ENCODE assay signal across 1 cellular context in genomic region chr4:170388255-170388654, GRCh38.
TF ChIP-seq lines count a peak whose summit lies in the region.

No MANE protein-coding gene starts in this region.

TF ChIP-seq in WTC11, 78 proteins besides CTCF, POLR2A, EP300 and RAD21 (continued from another document):
- TF ChIP-seq CDX4 (CRISPR knock-in tag; IDR thresholded peaks at IDR 0.05; ENCODE audit: borderline replicate concordance), result no peak
- no peak for TF ChIP-seq SOX15 (CRISPR knock-in tag; IDR thresholded peaks at IDR 0.05)
- TF ChIP-seq USF2 (CRISPR knock-in tag; IDR thresholded peaks at IDR 0.05), result no peak
- TF ChIP-seq FOXP1 (CRISPR knock-in tag; IDR thresholded peaks at IDR 0.05; ENCODE audit: borderline replicate concordance), result no peak
- no peak for TF ChIP-seq ZNF219 (CRISPR knock-in tag; IDR thresholded peaks at IDR 0.05; ENCODE audit: borderline replicate concordance)
- no peak for TF ChIP-seq TEAD1 (CRISPR knock-in tag; IDR thresholded peaks at IDR 0.05)
- TF ChIP-seq RELA (CRISPR knock-in tag; IDR thresholded peaks at IDR 0.05; ENCODE audit: borderline replicate concordance), result no peak
- no peak for TF ChIP-seq E2F5 (CRISPR knock-in tag; IDR thresholded peaks at IDR 0.05)
- TF ChIP-seq NR3C1 (CRISPR knock-in tag; conservative IDR thresholded peaks at IDR 0.05; ENCODE audit: low read depth), result no peak
- TF ChIP-seq FOXK1 (CRISPR knock-in tag; IDR thresholded peaks at IDR 0.05), result no peak
- no peak for TF ChIP-seq JAZF1 (CRISPR knock-in tag; IDR thresholded peaks at IDR 0.05)
